ENCODE assay signal across 10 cellular contexts in the genomic region with DNA sequence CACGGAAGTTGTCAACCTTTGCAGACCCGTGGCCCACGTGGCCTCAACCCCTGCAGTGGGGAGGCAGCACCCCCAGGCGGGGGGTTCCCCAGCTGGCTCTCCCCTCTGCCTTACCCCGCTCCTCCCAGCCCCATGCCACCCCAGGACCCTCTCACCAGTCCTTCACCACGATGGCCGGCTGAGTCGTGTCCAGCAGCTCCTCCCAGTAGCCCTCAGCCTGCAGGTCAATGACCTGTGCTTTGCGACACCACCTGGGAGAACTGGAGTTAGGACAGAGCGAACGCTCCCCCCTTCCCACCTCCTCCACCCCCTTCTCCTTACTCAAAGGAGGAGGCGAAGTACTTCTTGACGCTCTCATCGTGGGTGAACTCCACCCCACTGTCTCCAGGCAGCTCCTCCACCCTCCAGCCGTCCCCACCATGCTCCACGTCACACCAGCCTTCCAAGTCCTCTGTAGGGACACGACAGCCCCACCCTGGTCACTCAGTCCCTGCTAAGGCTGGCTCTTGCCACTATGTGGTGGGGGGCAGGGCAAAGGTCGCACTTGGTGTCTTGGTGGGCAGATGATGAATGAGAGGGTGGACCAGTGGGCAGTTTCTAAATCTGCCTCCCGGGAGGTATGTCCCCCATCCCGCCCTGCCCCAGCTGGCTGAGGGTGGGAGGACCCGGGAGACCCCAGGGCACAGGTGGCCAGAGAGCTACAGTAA. TPM values are rescaled to one million over a fixed set of nuclear protein-coding genes. Genes with fewer than 3 reads are reported as not detected.
A peak's percentile ranks its signal among the peaks of the same experiment; 100 is the strongest.
DNase-seq lines count a peak whose midpoint lies in the region; ATAC-seq, FAIRE-seq and TF ChIP-seq lines count a peak whose summit lies in the region.
"Had no signal": no experiment of that assay in that cellular context is flagged by ENCODE, and none has a peak within 500 bp of the region (broad histone marks: within the 10 kb centered on the region; RNA-seq: fewer than 3 reads in every experiment).

No MANE protein-coding gene starts in this region.

- no peaks in the 10 kb centered on the region for H3K36me3 Mint-ChIP-seq in activated T-helper 17 cell treated with anti-CD3 and anti-CD28 coated beads, Interleukin-2, amount 50 U/mL, for 72 hours (ENCODE audit: low read depth)
- H3K36me3 Mint-ChIP-seq in nephron progenitor cell (ENCODE audit: low read depth) = no peaks in the 10 kb centered on the region

- peak overlapping the region in 1 of 2 donors; percentile 6 for H3K4me3 ChIP-seq in left lung
- H3K4me3 ChIP-seq in thoracic aorta = peak overlapping the region; percentile 55

- H3K4me3 Mint-ChIP-seq in activated T-helper 17 cell treated with anti-CD3 and anti-CD28 coated beads, Interleukin-2, amount 50 U/mL, for 72 hours = peak overlapping the region; percentile 80
- no peak overlapping the region for H3K4me3 Mint-ChIP-seq in nephron progenitor cell

- ATAC-seq in Right ventricle myocardium inferior = peak; percentile 1
- no peak for ATAC-seq in Right ventricle myocardium superior (ENCODE audit: poor library complexity)
- ATAC-seq in activated T-helper 17 cell treated with anti-CD3 and anti-CD28 coated beads, Interleukin-2, amount 50 U/mL, for 72 hours (replicated peaks) = no peak
- peak; percentile 46 for ATAC-seq in left lung
- no peak for ATAC-seq in thoracic aorta (ENCODE audit: insufficient number of reproducible peaks, low FRiP score, low read depth)

- no peaks in the 10 kb centered on the region for H3K27me3 Mint-ChIP-seq in activated T-helper 17 cell treated with anti-CD3 and anti-CD28 coated beads, Interleukin-2, amount 50 U/mL, for 72 hours
- H3K27me3 Mint-ChIP-seq in nephron progenitor cell (ENCODE audit: low read depth, poor library complexity) = peaks cover 79% of the 10 kb centered on the region

- H3K27ac Mint-ChIP-seq in activated T-helper 17 cell treated with anti-CD3 and anti-CD28 coated beads, Interleukin-2, amount 50 U/mL, for 72 hours = no peak overlapping the region
- H3K27ac Mint-ChIP-seq in nephron progenitor cell = no peak overlapping the region

- FAIRE-seq in RCC 7860 (lab: Jason Lieb, UNC) = no peak
- FAIRE-seq: small intestine had no signal

- peaks cover 5% of the 10 kb centered on the region for H3K4me1 Mint-ChIP-seq in activated T-helper 17 cell treated with anti-CD3 and anti-CD28 coated beads, Interleukin-2, amount 50 U/mL, for 72 hours
- H3K4me1 Mint-ChIP-seq in nephron progenitor cell = peaks cover 20% of the 10 kb centered on the region

- peaks cover 11 to 46% of the 10 kb centered on the region in 2 donors for H3K27me3 ChIP-seq in left lung
- H3K27me3 ChIP-seq in thoracic aorta (replicated peaks; ENCODE audit: insufficient read depth) = peaks cover 5% of the 10 kb centered on the region

- H3K27ac ChIP-seq in left lung = no peak overlapping the region
- H3K27ac ChIP-seq in thoracic aorta = no peak overlapping the region
- H3K27ac ChIP-seq: heart left ventricle had no signal

- H3K36me3 ChIP-seq in left lung (no peaks in the 10 kb centered on the region), thoracic aorta (no peaks in the 10 kb centered on the region)
- H3K36me3 ChIP-seq: heart left ventricle had no signal

- intact Hi-C loops in Right ventricle myocardium inferior (cut with DNase I) (loop anchor here (1.0 kb wide), 1 partner anchor 70 kb away; no protein-coding TSS in a partner anchor), Right ventricle myocardium superior (cut with DNase I) (loop anchor here (5.0 to 10.0 kb wide), 3 partner anchors 68 to 315 kb away; partner anchors contain the start of gene DISP3), left lung (cut with DNase I) (loop anchor here in 1 of 2 donors (5.0 to 10.0 kb wide), 2 partner anchors 73 to 615 kb away; no protein-coding TSS in a partner anchor)

- H3K9me3 Mint-ChIP-seq in activated T-helper 17 cell treated with anti-CD3 and anti-CD28 coated beads, Interleukin-2, amount 50 U/mL, for 72 hours = no peaks in the 10 kb centered on the region
- H3K9me3 Mint-ChIP-seq in nephron progenitor cell = no peaks in the 10 kb centered on the region

- peaks cover 0 to 35% of the 10 kb centered on the region in 2 donors for H3K4me1 ChIP-seq in left lung
- peaks cover 7 to 37% of the 10 kb centered on the region in 2 donors for H3K4me1 ChIP-seq in thoracic aorta (ENCODE audit: control insufficient read depth in 1 of 2, low read depth in 2 of 2)

- no peaks in the 10 kb centered on the region for H3K9me3 ChIP-seq in left lung
- H3K9me3 ChIP-seq in thoracic aorta = no peaks in the 10 kb centered on the region
- H3K9me3 ChIP-seq: heart left ventricle had no signal

- no peak for DNase-seq in Right ventricle myocardium inferior (ENCODE audit: missing footprints)
- no peak for DNase-seq in Right ventricle myocardium superior
- DNase-seq in left lung = peak in 1 of 2 donors; percentile 44
- no peak for DNase-seq in thoracic aorta (ENCODE audit: low spot score)
- DNase-seq in RCC 7860 (ENCODE audit: low spot score) = no peak
- no peak for DNase-seq in nephron progenitor cell
- DNase-seq in 8988T = no peak

- TF ChIP-seq CTCF in left lung (IDR thresholded peaks at IDR 0.05) (no peak), thoracic aorta (IDR thresholded peaks at IDR 0.05) (no peak), nephron progenitor cell (IDR thresholded peaks at IDR 0.05) (no peak)

RNA-seq across cellular contexts. Expression of gene FBXO2, which starts 4.5 kb away (rescaled TPM):
- total RNA-seq in Right ventricle myocardium inferior (4.2 TPM), Right ventricle myocardium superior (2.3 TPM), left lung (10 to 100 TPM in 1 of 2 donors, 1 to 10 TPM in 1; 8.0 to 12.7 TPM), thoracic aorta (10 to 100 TPM in 1 of 2 donors, 1 to 10 TPM in 1; 3.8 to 12.9 TPM)
- 1 to 10 TPM; 1.3 to 4.0 TPM for total RNA-seq in activated T-helper 17 cell treated with anti-CD3 and anti-CD28 coated beads, Interleukin-2, amount 50 U/mL, for 72 hours

RNA-seq across cellular contexts. Expression of gene FBXO44, which starts 4.9 kb away (rescaled TPM):
- total RNA-seq in Right ventricle myocardium inferior (19.0 TPM), Right ventricle myocardium superior (15.6 TPM), left lung (10 to 100 TPM; 13.8 to 21.1 TPM), thoracic aorta (10 to 100 TPM; 21.9 to 35.2 TPM)
- 10 to 100 TPM; 13.8 to 21.7 TPM for total RNA-seq in activated T-helper 17 cell treated with anti-CD3 and anti-CD28 coated beads, Interleukin-2, amount 50 U/mL, for 72 hours

RNA-seq across cellular contexts. Expression of gene FBXO6, which starts 14.2 kb away (rescaled TPM):
- 11.8 TPM for total RNA-seq in Right ventricle myocardium inferior
- total RNA-seq in Right ventricle myocardium superior = 11.6 TPM
- total RNA-seq in activated T-helper 17 cell treated with anti-CD3 and anti-CD28 coated beads, Interleukin-2, amount 50 U/mL, for 72 hours = 1 to 10 TPM; 2.0 to 6.2 TPM
- 10 to 100 TPM; 13.4 to 15.2 TPM for total RNA-seq in left lung
- total RNA-seq in thoracic aorta = 10 to 100 TPM in 1 of 2 donors, 1 to 10 TPM in 1; 9.4 to 11.5 TPM

RNA-seq across cellular contexts. Expression of gene MAD2L2, which starts 31.2 kb away (rescaled TPM):
- total RNA-seq in Right ventricle myocardium inferior (20.1 TPM), Right ventricle myocardium superior (15.8 TPM), left lung (10 to 100 TPM; 25.7 to 28.0 TPM), thoracic aorta (10 to 100 TPM; 26.9 to 27.3 TPM)
- 10 to 100 TPM; 63.1 to 63.3 TPM for total RNA-seq in activated T-helper 17 cell treated with anti-CD3 and anti-CD28 coated beads, Interleukin-2, amount 50 U/mL, for 72 hours

RNA-seq across cellular contexts. Expression of gene DRAXIN, which starts 41.7 kb away (rescaled TPM):
- 0.03 TPM for total RNA-seq in Right ventricle myocardium inferior
- 0.05 TPM for total RNA-seq in Right ventricle myocardium superior
- total RNA-seq in activated T-helper 17 cell treated with anti-CD3 and anti-CD28 coated beads, Interleukin-2, amount 50 U/mL, for 72 hours = under 1 TPM; 0.04 to 0.13 TPM
- under 1 TPM; 0.10 to 0.61 TPM for total RNA-seq in left lung
- total RNA-seq in thoracic aorta = under 1 TPM in 1 of 2 donors, not detected in 1; 0.35 TPM

Comparison
In these comparisons a context has a peak if more than half of its experiments do, and no peak if none do; other contexts are left out.
1. ATAC-seq: peak in Right ventricle myocardium inferior (single experiment) and left lung (single experiment); none in Right ventricle myocardium superior (single experiment), activated T-helper 17 cell treated with anti-CD3 and anti-CD28 coated beads, Interleukin-2, amount 50 U/mL, for 72 hours (single experiment) and thoracic aorta (single experiment).